ENCODE assay signal across 11 cellular contexts in the genomic region with DNA sequence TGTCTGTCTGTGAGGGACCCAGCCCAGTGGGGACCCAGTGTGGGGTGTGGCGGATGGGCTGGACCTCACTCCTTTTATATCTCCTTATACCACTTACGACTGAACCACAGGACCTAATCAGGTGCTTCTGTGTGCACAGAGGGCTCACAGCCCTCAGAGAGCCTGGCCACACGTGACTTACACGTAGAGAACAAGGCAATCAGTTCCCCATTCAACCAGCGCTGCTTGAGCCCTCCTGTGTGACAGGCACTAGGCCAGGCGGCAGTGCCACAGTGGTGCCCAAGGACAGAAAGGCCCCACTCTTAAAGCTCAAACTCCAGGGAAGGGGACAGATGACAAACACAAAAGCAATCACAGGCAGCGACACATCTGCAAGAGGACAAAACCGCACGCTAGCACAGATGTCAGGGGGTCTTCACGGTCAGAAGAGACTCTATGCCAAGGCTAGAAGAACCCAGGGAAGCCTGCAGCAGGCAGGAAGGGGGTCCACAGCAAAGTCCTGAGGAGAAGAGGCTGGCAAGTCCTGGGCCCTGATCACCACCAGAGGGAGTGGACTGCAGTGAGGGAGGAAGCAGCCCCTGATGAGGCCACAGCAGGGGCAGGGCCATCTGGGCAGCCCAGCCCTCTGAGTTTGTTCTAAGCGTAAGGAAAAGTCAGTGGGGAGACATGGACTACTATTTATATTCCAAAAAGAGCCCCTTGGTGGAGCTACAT. TPM values are rescaled to one million over a fixed set of nuclear protein-coding genes. Genes with fewer than 3 reads are reported as not detected.
DNase-seq lines count a peak whose midpoint lies in the region; ATAC-seq, FAIRE-seq and TF ChIP-seq lines count a peak whose summit lies in the region.
"Had no signal": no experiment of that assay in that cellular context is flagged by ENCODE, and none has a peak within 500 bp of the region (broad histone marks: within the 10 kb centered on the region; RNA-seq: fewer than 3 reads in every experiment).

No MANE protein-coding gene starts in this region.

- peaks cover 2% of the 10 kb centered on the region for H3K27me3 Mint-ChIP-seq in neural progenitor cell (ENCODE audit: insufficient read depth, low read depth)

- POLR2A ChIA-PET in PC-3 (lab: Charles Lee; ENCODE audit: unreplicated experiment) (no interaction called here), H1 (lab: Charles Lee; ENCODE audit: partially characterized antibody) (interaction anchor here (1.0 kb wide), 1 partner anchor 74 kb away, joined by 3 read pairs; no protein-coding TSS in a partner anchor)

- H3K4me1 ChIP-seq in PC-3 (ENCODE audit: insufficient read depth, low read length) (no peaks in the 10 kb centered on the region), H1 (replicated peaks in 1 of 4; ENCODE audit: control insufficient read depth in 3 of 4, insufficient read depth in 4 of 4, low read length in 3 of 4) (no peaks in the 10 kb centered on the region), neural progenitor cell (no peaks in the 10 kb centered on the region)

- no peak overlapping the region for H2AK5ac ChIP-seq in H1 (ENCODE audit: low read depth, low read length)

- H2BK5ac ChIP-seq in H1 (ENCODE audit: low read depth, low read length), result peak overlapping the region; percentile 57; the same call in 1 of the 2 replicates

- no peak overlapping the region for H2AFZ ChIP-seq in PC-3 (ENCODE audit: low read length)
- no peak overlapping the region for H2AFZ ChIP-seq in H1 (ENCODE audit: low read length)
- no peak overlapping the region for H2AFZ ChIP-seq in neural progenitor cell (replicated peaks)

- intact Hi-C loops in PC-3 (cut with micrococcal nuclease), result no loop called here

- H3K4me3 ChIP-seq in PC-3 (ENCODE audit: low read length) (no peak overlapping the region), H1 (ENCODE audit: extremely low read depth in 1 of 4, insufficient read depth in 2 of 4, low read depth in 3 of 4, low read length in 4 of 4) (no peak overlapping the region), neural progenitor cell (no peak overlapping the region)
- H3K4me3 ChIP-seq: upper lobe of left lung had no signal

- no peak overlapping the region for H2BK20ac ChIP-seq in H1 (ENCODE audit: low read length)

- H3K4me3 Mint-ChIP-seq in neural progenitor cell, result no peak overlapping the region

- no peak for TF ChIP-seq EP300 in H1 (IDR thresholded peaks at IDR 0.05; ENCODE audit: borderline replicate concordance in 1 of 2, low read depth in 2 of 2, low read length in 2 of 2)

- ATAC-seq in GM18502 (IDR thresholded peaks at IDR 0.05; ENCODE audit: poor library complexity, unreplicated experiment) (peak; percentile 25), PC-3 (peak; percentile 29; the same call in 1 of the 2 replicates), left lobe of liver (no peak), HG03457 (IDR thresholded peaks at IDR 0.05; ENCODE audit: unreplicated experiment) (no peak)
- ATAC-seq: activated CD4-positive, CD25-positive, alpha-beta regulatory T cell treated with anti-CD3 and anti-CD28 coated beads, Interleukin-2, amount 50 U/mL, for 24 hours had no signal

- no peaks in the 10 kb centered on the region for H4K20me1 ChIP-seq in PC-3 (ENCODE audit: low read length)
- peaks cover 4 to 9% of the 10 kb centered on the region in 2 experiments for H4K20me1 ChIP-seq in H1 (replicated peaks in 1 of 2; ENCODE audit: control insufficient read depth in 1 of 2, insufficient read depth in 2 of 2, low read length in 2 of 2)
- H4K20me1 ChIP-seq in neural progenitor cell (ENCODE audit: low read depth), result peaks cover 7% of the 10 kb centered on the region

- no peak overlapping the region for H3K23ac ChIP-seq in H1 (ENCODE audit: insufficient read length)

- TF ChIP-seq RAD21 in H1 (IDR thresholded peaks at IDR 0.05 in 1 of 2, conservative IDR thresholded peaks at IDR 0.05 in 1 of 2; ENCODE audit: low read depth in 2 of 2, low read length in 2 of 2), result peak; percentile 36 to 51

- H3K36me3 ChIP-seq in PC-3 (ENCODE audit: low read depth, low read length) (0 out of 2 replicates have a peak, but pooled peaks cover 4% of the 10 kb centered on the region), H1 (ENCODE audit: control insufficient read depth in 2 of 4, insufficient read depth in 4 of 4, low read length in 3 of 4) (peaks cover 0 to 6% (median 2%) of the 10 kb centered on the region in 4 experiments; a peak in 6 of 8 replicates), neural progenitor cell (no peaks in the 10 kb centered on the region)

- no peak for FAIRE-seq in H1 (lab: Jason Lieb, UNC)

- no peaks in the 10 kb centered on the region; the same call in 1 of the 2 replicates for H3K79me1 ChIP-seq in H1 (ENCODE audit: low read depth, low read length)

- H3K9ac ChIP-seq in PC-3 (ENCODE audit: low read length) (no peak overlapping the region), H1 (replicated peaks in 1 of 4; ENCODE audit: extremely low read depth in 1 of 4, low read depth in 3 of 4, low read length in 3 of 4) (0 out of 7 replicates have a peak overlapping the region, but pooled peaks of 1 of the 4 experiments have one; percentile 16), neural progenitor cell (no peak overlapping the region)

- H2BK120ac ChIP-seq in H1 (replicated peaks; ENCODE audit: low read depth, low read length), result no peak overlapping the region

- H3K23me2 ChIP-seq in H1 (ENCODE audit: low read depth, low read length), result no peaks in the 10 kb centered on the region

- H3K27ac Mint-ChIP-seq in neural progenitor cell, result no peak overlapping the region

- no peaks in the 10 kb centered on the region for H3F3A ChIP-seq in PC-3 (ENCODE audit: low read length, unreplicated experiment)
- no peaks in the 10 kb centered on the region for H3F3A ChIP-seq in neural progenitor cell (ENCODE audit: low read depth)

- H3K27me3 ChIP-seq in PC-3 (ENCODE audit: low read length) (no peaks in the 10 kb centered on the region), H1 (replicated peaks in 1 of 4; ENCODE audit: control insufficient read depth in 3 of 4, extremely low read depth in 1 of 4, insufficient read depth in 3 of 4, low read length in 3 of 4) (no peaks in the 10 kb centered on the region), neural progenitor cell (no peaks in the 10 kb centered on the region)
- H3K27me3 ChIP-seq: upper lobe of left lung had no signal

- no peak overlapping the region for H3K18ac ChIP-seq in H1 (ENCODE audit: extremely low read depth, low read length)

- H3K79me2 ChIP-seq in PC-3 (ENCODE audit: low read length) (no peaks in the 10 kb centered on the region), H1 (ENCODE audit: control insufficient read depth in 1 of 2, insufficient read depth in 2 of 2, low read length in 2 of 2) (peaks cover 0 to 7% of the 10 kb centered on the region in 2 experiments; a peak in 2 of 4 replicates), neural progenitor cell (ENCODE audit: low read depth) (no peaks in the 10 kb centered on the region)

- BruUV-seq in PC-3 (replicated peaks; lab: Mats Ljungman, UMichigan), result no TSS peak

- DNase-seq in PC-3 (peak; percentile 3), H1 (ENCODE audit: low read depth in 1 of 2, low spot score in 2 of 2) (peak in 1 of 2 experiments; percentile 38), neural progenitor cell (ENCODE audit: low spot score) (peak; percentile 48), left lobe of liver (ENCODE audit: low spot score) (no peak), NCI-H748 treated with DMSO at 0.1 percent for 48 hours (lab: John Stamatoyannopoulos, UW) (no peak)
- DNase-seq: DMS79, posterior cingulate gyrus had no signal

- H3K9me3 ChIP-seq in PC-3 (ENCODE audit: low read length) (no peaks in the 10 kb centered on the region), H1 (ENCODE audit: insufficient read depth in 2 of 2, low read depth in 1 of 2, low read length in 1 of 2) (no peaks in the 10 kb centered on the region), neural progenitor cell (ENCODE audit: low read depth) (no peaks in the 10 kb centered on the region)
- H3K9me3 ChIP-seq: upper lobe of left lung had no signal

- H4K91ac ChIP-seq in H1 (replicated peaks; ENCODE audit: insufficient read length, low read length), result no peak overlapping the region

- peaks cover 18% of the 10 kb centered on the region for H3K36me3 Mint-ChIP-seq in neural progenitor cell

- CTCF ChIA-PET in PC-3 (lab: Charles Lee), result no interaction called here
- CTCF ChIA-PET in H1 (lab: Charles Lee; ENCODE audit: partially characterized antibody), result interaction anchor here (0.6 to 2.6 kb wide), 18 partner anchors 9 to 181 kb away, joined by 3 to 24 read pairs (median 3); partner anchors contain the start of genes CCNK and SETD3

- H3K27ac ChIP-seq in PC-3 (ENCODE audit: low read length), result no peak overlapping the region
- H3K27ac ChIP-seq in H1 (ENCODE audit: low read depth, low read length), result no peak overlapping the region
- no peak overlapping the region for H3K27ac ChIP-seq in neural progenitor cell
- H3K27ac ChIP-seq: upper lobe of left lung had no signal

- H2BK15ac ChIP-seq in H1 (ENCODE audit: low read length), result no peak overlapping the region

- peaks cover 4% of the 10 kb centered on the region for H3K4me1 Mint-ChIP-seq in neural progenitor cell

- H3K9me3 Mint-ChIP-seq in neural progenitor cell, result no peaks in the 10 kb centered on the region

- H3K9me2 ChIP-seq in PC-3 (replicated peaks; ENCODE audit: low read length), result no peaks in the 10 kb centered on the region

- no peak overlapping the region for H3K14ac ChIP-seq in H1 (ENCODE audit: insufficient read length)

- TF ChIP-seq CTCF in PC-3 (conservative IDR thresholded peaks at IDR 0.05; ENCODE audit: low read depth, low read length) (0 out of 2 replicates have a peak, but pooled peaks have one; percentile 31), H1 (IDR thresholded peaks at IDR 0.05; ENCODE audit: control extremely low read depth in 1 of 3, insufficient read depth in 1 of 3, low read depth in 1 of 3, low read length in 3 of 3) (peak; percentile 61 to 82 (median 71)), neural progenitor cell (IDR thresholded peaks at IDR 0.05) (peak; percentile 40)

- H3K56ac ChIP-seq in H1 (replicated peaks; ENCODE audit: insufficient read length, low read depth, low read length), result no peak overlapping the region

- H3K4me2 ChIP-seq in PC-3 (ENCODE audit: low read length) (no peak overlapping the region), H1 (ENCODE audit: insufficient read depth in 1 of 2, low read depth in 2 of 2, low read length in 2 of 2) (no peak overlapping the region), neural progenitor cell (no peak overlapping the region)

- no peak overlapping the region for H3K4ac ChIP-seq in H1 (replicated peaks; ENCODE audit: insufficient read length, low read depth, low read length)

- WGBS in H1 (ENCODE audit: extremely low coverage in 1 of 2, insufficient coverage in 1 of 2, insufficient read length in 1 of 2, insufficient replicate concordance in 2 of 2, low coverage in 1 of 2, low lambda C conversion rate in 2 of 2, missing lambda C conversion rate in 1 of 2), 2 experiments, result 95% methylated on average over 11 of the region's 11 CpGs; no CpG with 5 or more reads in 1 of the 2 experiments

- no peak overlapping the region for H4K5ac ChIP-seq in H1 (ENCODE audit: insufficient read length, low read depth, low read length)

- TF ChIP-seq POLR2A in H1 (IDR thresholded peaks at IDR 0.05; ENCODE audit: control extremely low read depth in 1 of 2, low read depth in 2 of 2, low read length in 2 of 2), result no peak

- H2BK12ac ChIP-seq in H1 (ENCODE audit: low read depth, low read length), result no peak overlapping the region

- no peak overlapping the region for H4K8ac ChIP-seq in H1 (ENCODE audit: extremely low read depth, insufficient read depth, low read length)

RNA-seq across cellular contexts. Expression of gene SETD3, which starts 39.3 kb away (rescaled TPM):
- total RNA-seq in PC-3 (2014; rRNA removed), result 46.8 and 51.7 TPM in 2 replicates
- total RNA-seq in H1 (2021; fragmentation: NEBNext Ultra II Directional; extraction: Animal tissue kit (Norgen Biotek cat#: 25700)), result 60.1 and 64.0 TPM in 2 replicates
- polyA plus RNA-seq in H1 (2011; rRNA removed), result 16.0 and 24.0 TPM in 2 replicates
- 25.0 TPM for polyA plus RNA-seq in H1 (2011; cell fraction: cytosol; rRNA removed)
- 18.3 TPM for polyA plus RNA-seq in H1 (2011; cell fraction: nucleus; rRNA removed)
- 33.2 to 61.8 TPM (median 36.0 TPM) in 4 replicates for polyA plus RNA-seq in H1 (2012, experiment 1 of 2)
- polyA plus RNA-seq in H1 (2012, experiment 2 of 2), result 7.7 TPM
- 42.9 TPM for polyA plus RNA-seq in H1 (2013, experiment 1 of 2)
- polyA plus RNA-seq in H1 (2013, experiment 2 of 2), result 46.9 TPM
- 44.8 and 60.0 TPM in 2 replicates for polyA minus RNA-seq in H1 (2011; rRNA and poly(A)+ RNA removed)
- 33.7 TPM for polyA minus RNA-seq in H1 (2011; cell fraction: cytosol; rRNA and poly(A)+ RNA removed)
- polyA minus RNA-seq in H1 (2011; cell fraction: nucleus; rRNA and poly(A)+ RNA removed), result 68.5 TPM
- total RNA-seq in neural progenitor cell (ENCODE audit: low replicate concordance), result 54.7 and 68.0 TPM in 2 replicates
- 25.1 TPM for total RNA-seq in left lobe of liver

RNA-seq across cellular contexts. Expression of gene CCNK, which starts 39.9 kb away (rescaled TPM):
- total RNA-seq in PC-3 (2014; rRNA removed), result 26.2 and 51.8 TPM in 2 replicates
- 81.9 and 82.7 TPM in 2 replicates for total RNA-seq in H1 (2021; fragmentation: NEBNext Ultra II Directional; extraction: Animal tissue kit (Norgen Biotek cat#: 25700))
- polyA plus RNA-seq in H1 (2011; rRNA removed), result 10.7 and 14.7 TPM in 2 replicates
- 12.5 TPM for polyA plus RNA-seq in H1 (2011; cell fraction: cytosol; rRNA removed)
- polyA plus RNA-seq in H1 (2011; cell fraction: nucleus; rRNA removed), result 15.2 TPM
- polyA plus RNA-seq in H1 (2012, experiment 1 of 2), result 52.2 to 103 TPM (median 60.4 TPM) in 4 replicates
- 62.7 TPM for polyA plus RNA-seq in H1 (2012, experiment 2 of 2)
- polyA plus RNA-seq in H1 (2013, experiment 1 of 2), result 53.6 TPM
- polyA plus RNA-seq in H1 (2013, experiment 2 of 2), result 57.8 TPM
- 17.0 and 27.3 TPM in 2 replicates for polyA minus RNA-seq in H1 (2011; rRNA and poly(A)+ RNA removed)
- 37.3 TPM for polyA minus RNA-seq in H1 (2011; cell fraction: cytosol; rRNA and poly(A)+ RNA removed)
- 21.9 TPM for polyA minus RNA-seq in H1 (2011; cell fraction: nucleus; rRNA and poly(A)+ RNA removed)
- 18.1 and 19.0 TPM in 2 replicates for total RNA-seq in neural progenitor cell (ENCODE audit: low replicate concordance)
- 13.8 TPM for total RNA-seq in left lobe of liver

Comparison
In these comparisons a context has a peak if more than half of its experiments do, and no peak if none do; other contexts are left out.
1. ATAC-seq: peak in GM18502 (single experiment) and PC-3 (single experiment); none in left lobe of liver (single experiment) and HG03457 (single experiment).
2. DNase-seq: peak in PC-3 (single experiment) and neural progenitor cell (single experiment); none in left lobe of liver (single experiment) and NCI-H748 treated with DMSO at 0.1 percent for 48 hours (single experiment).
3. Peak in every context shown above with its lines, with median percentiles within 50 percentile points of each other: CTCF ChIP-seq.